In the genomic region with DNA sequence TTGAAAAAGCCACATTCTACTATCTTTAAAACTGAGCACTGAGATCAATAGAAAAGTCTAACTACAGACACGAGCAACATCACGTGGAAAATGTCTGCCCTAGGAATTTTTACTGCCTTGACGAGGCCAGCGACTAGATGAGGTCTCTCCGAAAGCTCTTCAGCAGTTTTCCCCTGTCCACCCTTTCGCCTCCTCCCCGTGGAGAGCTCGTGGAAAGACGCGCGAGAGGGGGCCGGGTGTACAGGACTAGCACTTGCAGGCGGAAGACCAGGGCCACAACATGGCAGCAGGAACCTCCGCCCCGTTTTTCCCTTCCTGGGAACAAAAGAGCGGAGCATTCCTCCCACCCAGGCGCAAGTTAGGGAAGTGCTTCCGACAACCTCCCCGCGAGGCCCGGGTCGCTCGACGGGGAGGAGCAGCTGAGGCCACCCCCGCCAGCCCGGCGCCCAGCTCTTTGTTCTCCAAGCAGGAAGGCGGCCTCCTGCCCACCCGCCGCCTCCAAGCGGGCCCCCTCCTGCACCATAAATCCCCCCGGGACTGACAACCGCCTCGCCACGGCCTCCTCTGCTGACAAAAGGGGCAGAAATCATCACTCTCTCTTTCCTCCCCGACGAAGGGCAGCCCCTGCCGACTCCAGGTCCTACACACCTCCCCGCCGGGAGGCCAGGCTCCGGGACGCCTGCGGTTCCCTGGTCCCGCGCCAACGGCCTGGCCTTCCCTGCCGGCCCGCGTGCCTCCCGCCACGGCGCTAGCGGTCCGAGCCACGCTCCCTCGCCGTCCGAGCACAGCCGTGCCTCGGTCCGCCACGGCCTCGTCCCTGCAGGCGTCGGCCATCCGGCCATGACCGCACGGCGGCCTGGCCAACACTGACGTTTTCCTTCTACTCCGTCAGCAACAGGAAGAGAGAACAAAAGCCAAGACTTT, we compare ENCODE assay signal across 8 cellular contexts. TPM values are rescaled to one million over a fixed set of nuclear protein-coding genes. Genes with fewer than 3 reads are reported as not detected.
A peak's percentile ranks its signal among the peaks of the same experiment; 100 is the strongest.
DNase-seq lines count a peak whose midpoint lies in the region; ATAC-seq, FAIRE-seq and TF ChIP-seq lines count a peak whose summit lies in the region.

No MANE protein-coding gene starts in this region.

- peaks cover 38 to 47% of the 10 kb centered on the region in 2 experiments for H3K36me3 ChIP-seq in HCT116 (ENCODE audit: control insufficient read depth in 1 of 2, insufficient read depth in 2 of 2, low read length in 2 of 2)
- peaks cover 42% of the 10 kb centered on the region for H3K36me3 ChIP-seq in muscle layer of colon (ENCODE audit: insufficient read depth, low read length)

- TF ChIP-seq CTCF in HCT116 (IDR thresholded peaks at IDR 0.05 in 2 of 3, conservative IDR thresholded peaks at IDR 0.05 in 1 of 3; ENCODE audit: borderline replicate concordance in 1 of 3, insufficient read depth in 1 of 3, low read depth in 2 of 3, low read length in 2 of 3), result no peak

- no peak for FAIRE-seq in RCC 7860 (lab: Jason Lieb, UNC)

- peaks cover 57% of the 10 kb centered on the region for H3K79me2 ChIP-seq in HCT116 (ENCODE audit: insufficient read depth, low read length)

- intact Hi-C loops in HCT116 (cut with micrococcal nuclease), result loop anchor here (1.0 to 5.0 kb wide), 3 partner anchors 50 to 124 kb away; a partner anchor contains a TSS

- peaks cover 69% of the 10 kb centered on the region for H3K36me3 Mint-ChIP-seq in stimulated activated effector memory CD8-positive, alpha-beta T cell treated with anti-CD3 and anti-CD28 coated beads, Interleukin-12 subunit alpha, Interleukin-12 subunit beta, amount 100 ng/mL, for 72 hours

- no peaks in the 10 kb centered on the region for H3K9me3 Mint-ChIP-seq in stimulated activated effector memory CD8-positive, alpha-beta T cell treated with anti-CD3 and anti-CD28 coated beads, Interleukin-12 subunit alpha, Interleukin-12 subunit beta, amount 100 ng/mL, for 72 hours

- POLR2A ChIA-PET in HCT116 (lab: Charles Lee), result interaction anchor here (1.0 to 2.4 kb wide), 26 partner anchors 7 to 1365 kb away, joined by 3 to 48 read pairs (median 6); a partner anchor contains a TSS

- DNase-seq in EL (peak; percentile 61), HCT116 (ENCODE audit: low read depth, low spot score) (no peak), NCI-H226 (peak; percentile 36), activated T-cell treated with anti-CD3 and anti-CD28 coated beads for 48 hours (ENCODE audit: low read depth) (peak; percentile 33), RCC 7860 (ENCODE audit: low spot score) (no peak)
- DNase-seq in stimulated activated effector memory CD8-positive, alpha-beta T cell treated with anti-CD3 and anti-CD28 coated beads, Interleukin-12 subunit alpha, Interleukin-12 subunit beta, amount 100 ng/mL, for 72 hours (ENCODE audit: low spot score in 2 of 2), result peak; percentile 39 to 78

- no TSS peak for BruUV-seq in HCT116 (replicated peaks; lab: Mats Ljungman, UMichigan)

- H3K9ac ChIP-seq in HCT116 (ENCODE audit: low read length) (peak overlapping the region; percentile 98), muscle layer of colon (ENCODE audit: low read length) (peak overlapping the region; percentile 63)

- H3K4me1 ChIP-seq in HCT116 (ENCODE audit: control insufficient read depth in 1 of 2, insufficient read depth in 2 of 2, low read length in 2 of 2), result peaks cover 10 to 24% of the 10 kb centered on the region in 2 experiments
- H3K4me1 ChIP-seq in muscle layer of colon (ENCODE audit: insufficient read depth, low read length), result peaks cover 46% of the 10 kb centered on the region

- RAD21 ChIA-PET in HCT116 (lab: Charles Lee; ENCODE audit: low non-redundant PET in 1 of 2, low total read pairs in 2 of 2, uncharacterized antibody in 2 of 2, unreplicated experiment in 2 of 2), result no interaction called here

- TF ChIP-seq POLR2A in HCT116 (IDR thresholded peaks at IDR 0.05; ENCODE audit: borderline replicate concordance, extremely low read depth, insufficient read depth, insufficient read length), result no peak

- no peaks in the 10 kb centered on the region for H4K20me1 ChIP-seq in HCT116 (ENCODE audit: insufficient read depth)

- no peaks in the 10 kb centered on the region for H3K9me2 ChIP-seq in HCT116 (ENCODE audit: insufficient read depth)

- H2AFZ ChIP-seq in HCT116 (ENCODE audit: low read depth, low read length, poor library complexity, severe bottlenecking), result no peak overlapping the region

- H3K27ac Mint-ChIP-seq in stimulated activated effector memory CD8-positive, alpha-beta T cell treated with anti-CD3 and anti-CD28 coated beads, Interleukin-12 subunit alpha, Interleukin-12 subunit beta, amount 100 ng/mL, for 72 hours, result peak overlapping the region; percentile 98

- H3K27ac ChIP-seq in HCT116 (ENCODE audit: low read depth, low read length) (peak overlapping the region; percentile 100), muscle layer of colon (ENCODE audit: low read depth, low read length) (peak overlapping the region; percentile 100)

- H3K4me1 Mint-ChIP-seq in stimulated activated effector memory CD8-positive, alpha-beta T cell treated with anti-CD3 and anti-CD28 coated beads, Interleukin-12 subunit alpha, Interleukin-12 subunit beta, amount 100 ng/mL, for 72 hours, result peaks cover 48% of the 10 kb centered on the region

- CTCF ChIA-PET in HCT116 (lab: Charles Lee), result interaction anchor here (1.5 to 2.2 kb wide), 3 partner anchors 16 to 126 kb away, joined by 5 to 15 read pairs (median 15); a partner anchor contains a TSS

- peak overlapping the region; percentile 99 for H3K4me2 ChIP-seq in HCT116 (ENCODE audit: low read length)

- H3K27me3 ChIP-seq in HCT116 (ENCODE audit: insufficient read depth, low read length) (no peaks in the 10 kb centered on the region), muscle layer of colon (ENCODE audit: control insufficient read depth in 1 of 2, insufficient read depth in 2 of 2, low read length in 2 of 2) (no peaks in the 10 kb centered on the region)

- H3K9me3 ChIP-seq in HCT116 (ENCODE audit: control insufficient read depth in 1 of 2, insufficient read depth in 1 of 2, low read depth in 1 of 2, low read length in 2 of 2) (no peaks in the 10 kb centered on the region), muscle layer of colon (ENCODE audit: low read length) (no peaks in the 10 kb centered on the region)

- peak overlapping the region; percentile 88 for H3K4me3 Mint-ChIP-seq in stimulated activated effector memory CD8-positive, alpha-beta T cell treated with anti-CD3 and anti-CD28 coated beads, Interleukin-12 subunit alpha, Interleukin-12 subunit beta, amount 100 ng/mL, for 72 hours

- H3K4me3 ChIP-seq in HCT116 (replicated peaks in 1 of 2; ENCODE audit: low read depth in 1 of 2, low read length in 2 of 2), result peak overlapping the region; percentile 89 to 97
- peak overlapping the region; percentile 86 to 93 for H3K4me3 ChIP-seq in muscle layer of colon (ENCODE audit: low read depth in 1 of 2, low read length in 2 of 2)

- TF ChIP-seq RAD21 in HCT116 (IDR thresholded peaks at IDR 0.05; ENCODE audit: low read depth), result no peak

- peak; percentile 4 for ATAC-seq in HCT116
- ATAC-seq in esophagus mucosa, result peak; percentile 32
- peak; percentile 0 for ATAC-seq in stimulated activated effector memory CD8-positive, alpha-beta T cell treated with anti-CD3 and anti-CD28 coated beads, Interleukin-12 subunit alpha, Interleukin-12 subunit beta, amount 100 ng/mL, for 72 hours

TF ChIP-seq in HCT116, 20 proteins besides CTCF, POLR2A, EP300 and RAD21:
- TF ChIP-seq SP1 (IDR thresholded peaks at IDR 0.05; ENCODE audit: low read depth) (no peak), ZFX (IDR thresholded peaks at IDR 0.05) (peak; percentile 65)

RNA-seq across cellular contexts. Expression of a gene that starts 0.8 kb away (rescaled TPM):
- total RNA-seq in HCT116 (2021; ENCODE audit: unreplicated experiment) (888 TPM), esophagus mucosa (1,012 TPM)
- 257 and 341 TPM in 2 replicates for polyA plus RNA-seq in HCT116 (2012)

RNA-seq across cellular contexts. Expression of a gene that starts 50.0 kb away (rescaled TPM):
- total RNA-seq in HCT116 (2021; ENCODE audit: unreplicated experiment) (26.8 TPM), esophagus mucosa (16.5 TPM)
- 12.7 and 16.0 TPM in 2 replicates for polyA plus RNA-seq in HCT116 (2012)

RNA-seq across cellular contexts. Expression of a gene that starts 56.8 kb away (rescaled TPM):
- total RNA-seq in HCT116 (2021; ENCODE audit: unreplicated experiment) (68.4 TPM), esophagus mucosa (23.4 TPM)
- 23.7 and 33.3 TPM in 2 replicates for polyA plus RNA-seq in HCT116 (2012)

Comparison
In these comparisons a context has a peak if more than half of its experiments do, and no peak if none do; other contexts are left out.
1. DNase-seq: peak in EL (single experiment), NCI-H226 (single experiment), activated T-cell treated with anti-CD3 and anti-CD28 coated beads for 48 hours (single experiment) and stimulated activated effector memory CD8-positive, alpha-beta T cell treated with anti-CD3 and anti-CD28 coated beads, Interleukin-12 subunit alpha, Interleukin-12 subunit beta, amount 100 ng/mL, for 72 hours (2 of 2); none in HCT116 (single experiment) and RCC 7860 (single experiment).
2. Peak in every context shown above with its lines, with median percentiles within 50 percentile points of each other: ATAC-seq.